In the genomic region with DNA sequence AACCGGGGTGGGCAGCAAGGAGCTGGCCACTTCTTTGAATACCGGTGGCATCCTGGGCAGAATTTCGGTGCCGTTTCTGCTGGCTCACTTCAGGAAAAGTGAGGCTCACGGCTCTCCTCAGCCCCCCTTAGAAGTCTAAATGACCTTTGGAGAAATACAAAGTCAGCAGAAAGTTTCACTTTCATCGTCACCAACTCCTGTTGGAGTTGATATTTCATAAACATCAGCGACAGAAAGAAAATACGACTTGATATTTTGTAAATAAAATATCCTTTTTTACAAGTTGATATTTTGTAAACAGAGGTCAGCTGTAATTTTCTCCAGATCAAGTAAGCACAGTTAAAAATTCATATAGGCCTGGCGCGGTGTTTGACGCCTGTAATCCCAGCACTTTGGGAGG, we compare ENCODE assay signal across 8 cellular contexts. TPM values are rescaled to one million over a fixed set of nuclear protein-coding genes. Genes with fewer than 3 reads are reported as not detected.
A peak's percentile ranks its signal among the peaks of the same experiment; 100 is the strongest.
DNase-seq lines count a peak whose midpoint lies in the region; ATAC-seq, FAIRE-seq and TF ChIP-seq lines count a peak whose summit lies in the region.

No MANE protein-coding gene starts in this region.

- H3K4me3 Mint-ChIP-seq in activated CD4-positive, alpha-beta T cell treated with anti-CD3 and anti-CD28 coated beads, Interleukin-2, amount 10 ng/mL, durations not matched to agents 24 days and 14 days, result peak overlapping the region; percentile 80
- peak overlapping the region; percentile 91 for H3K4me3 Mint-ChIP-seq in astrocyte (ENCODE audit: unreplicated experiment)

- FAIRE-seq in astrocyte (lab: Jason Lieb, UNC) (no peak), D721Med (lab: Jason Lieb, UNC) (no peak)

- H3K4me1 Mint-ChIP-seq in activated CD4-positive, alpha-beta T cell treated with anti-CD3 and anti-CD28 coated beads, Interleukin-2, amount 10 ng/mL, durations not matched to agents 24 days and 14 days, result peaks cover 7% of the 10 kb centered on the region
- H3K4me1 Mint-ChIP-seq in astrocyte (ENCODE audit: low read depth, unreplicated experiment), result peaks cover 6% of the 10 kb centered on the region

- H3K36me3 ChIP-seq in astrocyte (ENCODE audit: insufficient read depth, low read length) (peaks cover 17% of the 10 kb centered on the region), right lobe of liver (peaks cover 0 to 15% (median 6%) of the 10 kb centered on the region in 4 donors), thoracic aorta (peaks cover 19% of the 10 kb centered on the region)

- H3K4me3 ChIP-seq in astrocyte (ENCODE audit: insufficient read depth, low read depth, low read length) (peak overlapping the region; percentile 68), right lobe of liver (peak overlapping the region; percentile 45 to 99 (median 93)), thoracic aorta (peak overlapping the region; percentile 86)

- 58% methylated on average over 11 of the region's 11 CpGs for WGBS in right lobe of liver (ENCODE audit: insufficient coverage, low coverage, low lambda C conversion rate, missing lambda C conversion rate)

- peak overlapping the region; percentile 91 for H3K4me2 ChIP-seq in astrocyte (ENCODE audit: low read length)

- H3K4me1 ChIP-seq in astrocyte (ENCODE audit: insufficient read depth, low read length) (peaks cover 4% of the 10 kb centered on the region), right lobe of liver (peaks cover 0 to 16% (median 2%) of the 10 kb centered on the region in 4 donors), thoracic aorta (ENCODE audit: control insufficient read depth in 1 of 2, low read depth in 2 of 2) (peaks cover 5 to 22% of the 10 kb centered on the region in 2 donors)

- peak overlapping the region; percentile 84 for H3K27ac ChIP-seq in astrocyte (ENCODE audit: low read depth, low read length)
- H3K27ac ChIP-seq in right lobe of liver, result peak overlapping the region in 2 of 3 donors; percentile 78 to 91
- H3K27ac ChIP-seq in thoracic aorta, result peak overlapping the region; percentile 87 to 88

- peak overlapping the region; percentile 79 for H3K27ac Mint-ChIP-seq in activated CD4-positive, alpha-beta T cell treated with anti-CD3 and anti-CD28 coated beads, Interleukin-2, amount 10 ng/mL, durations not matched to agents 24 days and 14 days
- H3K27ac Mint-ChIP-seq in astrocyte (ENCODE audit: unreplicated experiment), result peak overlapping the region; percentile 83

- H3K36me3 Mint-ChIP-seq in activated CD4-positive, alpha-beta T cell treated with anti-CD3 and anti-CD28 coated beads, Interleukin-2, amount 10 ng/mL, durations not matched to agents 24 days and 14 days (ENCODE audit: low read depth), result peaks cover 72% of the 10 kb centered on the region
- peaks cover 48% of the 10 kb centered on the region for H3K36me3 Mint-ChIP-seq in astrocyte (ENCODE audit: low read depth, unreplicated experiment)

- H3K9me3 ChIP-seq in astrocyte (ENCODE audit: insufficient read depth, low read depth, low read length), result peaks cover 16% of the 10 kb centered on the region
- H3K9me3 ChIP-seq in right lobe of liver, result peaks cover 0 to 25% (median 13%) of the 10 kb centered on the region in 4 donors
- H3K9me3 ChIP-seq in thoracic aorta, result peaks cover 53% of the 10 kb centered on the region

- DNase-seq in activated CD4-positive, alpha-beta T cell treated with anti-CD3 and anti-CD28 coated beads, Interleukin-2, amount 10 ng/mL, durations not matched to agents 24 days and 14 days, result no peak
- no peak for DNase-seq in activated CD4-positive, alpha-beta T cell treated with anti-CD3 and anti-CD28 coated beads for 1 hour
- DNase-seq in astrocyte (ENCODE audit: low read depth) (no peak), right lobe of liver (no peak), thoracic aorta (ENCODE audit: low spot score) (no peak), D721Med (ENCODE audit: insufficient read length, low spot score) (no peak), amygdala (lab: John Stamatoyannopoulos, UW) (no peak)

- TF ChIP-seq CTCF in astrocyte (IDR thresholded peaks at IDR 0.05; ENCODE audit: insufficient read depth, low read depth, low read length), result no peak
- TF ChIP-seq CTCF in right lobe of liver (IDR thresholded peaks at IDR 0.05), result no peak
- TF ChIP-seq CTCF in thoracic aorta (IDR thresholded peaks at IDR 0.05), result no peak
- TF ChIP-seq CTCF in D721Med (IDR thresholded peaks at IDR 0.05; ENCODE audit: insufficient read depth, missing control alignments), result no peak

- no peaks in the 10 kb centered on the region for H3K27me3 Mint-ChIP-seq in activated CD4-positive, alpha-beta T cell treated with anti-CD3 and anti-CD28 coated beads, Interleukin-2, amount 10 ng/mL, durations not matched to agents 24 days and 14 days
- no peaks in the 10 kb centered on the region for H3K27me3 Mint-ChIP-seq in astrocyte (ENCODE audit: low read depth, unreplicated experiment)

- peaks cover 4% of the 10 kb centered on the region for H4K20me1 ChIP-seq in astrocyte (ENCODE audit: insufficient read depth, low read length)

- H3K9me3 Mint-ChIP-seq in activated CD4-positive, alpha-beta T cell treated with anti-CD3 and anti-CD28 coated beads, Interleukin-2, amount 10 ng/mL, durations not matched to agents 24 days and 14 days, result peaks cover 11% of the 10 kb centered on the region
- peaks cover 35% of the 10 kb centered on the region for H3K9me3 Mint-ChIP-seq in astrocyte (ENCODE audit: unreplicated experiment)

- H3K79me2 ChIP-seq in astrocyte (ENCODE audit: insufficient read depth, low read length), result peaks cover 38% of the 10 kb centered on the region

- H3K9ac ChIP-seq in astrocyte (ENCODE audit: low read length), result peak overlapping the region; percentile 83

- TF ChIP-seq POLR2A in right lobe of liver (IDR thresholded peaks at IDR 0.05), result no peak

- peak overlapping the region; percentile 100 for H2AFZ ChIP-seq in astrocyte (ENCODE audit: low read depth, low read length)

- ATAC-seq in right lobe of liver (no peak), thoracic aorta (ENCODE audit: insufficient number of reproducible peaks, low FRiP score, low read depth) (no peak), HG03469 (IDR thresholded peaks at IDR 0.05; ENCODE audit: unreplicated experiment) (no peak)

- H3K27me3 ChIP-seq in astrocyte (ENCODE audit: insufficient read depth, low read length) (no peaks in the 10 kb centered on the region), right lobe of liver (no peaks in the 10 kb centered on the region), thoracic aorta (replicated peaks; ENCODE audit: insufficient read depth) (no peaks in the 10 kb centered on the region)

- intact Hi-C loops in activated CD4-positive, alpha-beta T cell treated with anti-CD3 and anti-CD28 coated beads, Interleukin-2, amount 10 ng/mL, durations not matched to agents 24 days and 14 days (cut with micrococcal nuclease), result loop anchor here (5.0 to 10.0 kb wide), 2 partner anchors 111 to 154 kb away; no protein-coding TSS in a partner anchor
- intact Hi-C loops in right lobe of liver (cut with DNase I), result loop anchor here in 1 of 2 donors (10.0 kb wide), 1 partner anchor 79 kb away; no protein-coding TSS in a partner anchor

RNA-seq across cellular contexts. Expression of gene ZNF75A, which starts 0.8 kb away (rescaled TPM):
- total RNA-seq in activated CD4-positive, alpha-beta T cell treated with anti-CD3 and anti-CD28 coated beads, Interleukin-2, amount 10 ng/mL, durations not matched to agents 24 days and 14 days, result 26.5 and 33.5 TPM in 2 replicates
- total RNA-seq in astrocyte (26.9 and 30.5 TPM in 2 replicates), right lobe of liver (10 to 100 TPM in 4 of 6 experiments, 1 to 10 TPM in 2; 7.5 to 11.5 (median 10.5) TPM), thoracic aorta (10 to 100 TPM; 11.5 to 41.6 TPM)

RNA-seq across cellular contexts. Expression of gene TIGD7, which starts 0.8 kb away (rescaled TPM):
- total RNA-seq in activated CD4-positive, alpha-beta T cell treated with anti-CD3 and anti-CD28 coated beads, Interleukin-2, amount 10 ng/mL, durations not matched to agents 24 days and 14 days, result 2.3 and 3.2 TPM in 2 replicates
- total RNA-seq in astrocyte (4.4 and 4.5 TPM in 2 replicates), right lobe of liver (1 to 10 TPM in 4 of 6 experiments, under 1 TPM in 2; 0.56 to 1.9 (median 1.7) TPM), thoracic aorta (1 to 10 TPM; 2.3 to 5.1 TPM)

RNA-seq across cellular contexts. Expression of gene ZNF263, which starts 22.8 kb away (rescaled TPM):
- total RNA-seq in activated CD4-positive, alpha-beta T cell treated with anti-CD3 and anti-CD28 coated beads, Interleukin-2, amount 10 ng/mL, durations not matched to agents 24 days and 14 days, result 27.0 and 31.3 TPM in 2 replicates
- total RNA-seq in astrocyte, result 31.4 and 34.7 TPM in 2 replicates
- 10 to 100 TPM in 5 of 6 experiments, 1 to 10 TPM in 1; 7.1 to 13.9 (median 11.0) TPM for total RNA-seq in right lobe of liver
- total RNA-seq in thoracic aorta, result 10 to 100 TPM; 41.4 to 59.5 TPM

RNA-seq across cellular contexts. Expression of gene OR2C1, which starts 49.6 kb away (rescaled TPM):
- total RNA-seq in activated CD4-positive, alpha-beta T cell treated with anti-CD3 and anti-CD28 coated beads, Interleukin-2, amount 10 ng/mL, durations not matched to agents 24 days and 14 days, result not detected in 2 replicates
- not detected in 2 replicates for total RNA-seq in astrocyte
- total RNA-seq in right lobe of liver, result under 1 TPM in 1 of 6 experiments, not detected in 5; 0.49 TPM
- total RNA-seq in thoracic aorta, result not detected

RNA-seq across cellular contexts. Expression of gene MEFV, which starts 49.6 kb away (rescaled TPM):
- not detected in 2 replicates for total RNA-seq in activated CD4-positive, alpha-beta T cell treated with anti-CD3 and anti-CD28 coated beads, Interleukin-2, amount 10 ng/mL, durations not matched to agents 24 days and 14 days
- total RNA-seq in astrocyte (not detected in 2 replicates), right lobe of liver (1 to 10 TPM in 3 of 6 experiments, under 1 TPM in 3; 0.66 to 1.7 (median 1.0) TPM), thoracic aorta (1 to 10 TPM; 3.5 to 6.1 TPM)
